8 cellular contexts compared by ENCODE assay signal in the genomic region with DNA sequence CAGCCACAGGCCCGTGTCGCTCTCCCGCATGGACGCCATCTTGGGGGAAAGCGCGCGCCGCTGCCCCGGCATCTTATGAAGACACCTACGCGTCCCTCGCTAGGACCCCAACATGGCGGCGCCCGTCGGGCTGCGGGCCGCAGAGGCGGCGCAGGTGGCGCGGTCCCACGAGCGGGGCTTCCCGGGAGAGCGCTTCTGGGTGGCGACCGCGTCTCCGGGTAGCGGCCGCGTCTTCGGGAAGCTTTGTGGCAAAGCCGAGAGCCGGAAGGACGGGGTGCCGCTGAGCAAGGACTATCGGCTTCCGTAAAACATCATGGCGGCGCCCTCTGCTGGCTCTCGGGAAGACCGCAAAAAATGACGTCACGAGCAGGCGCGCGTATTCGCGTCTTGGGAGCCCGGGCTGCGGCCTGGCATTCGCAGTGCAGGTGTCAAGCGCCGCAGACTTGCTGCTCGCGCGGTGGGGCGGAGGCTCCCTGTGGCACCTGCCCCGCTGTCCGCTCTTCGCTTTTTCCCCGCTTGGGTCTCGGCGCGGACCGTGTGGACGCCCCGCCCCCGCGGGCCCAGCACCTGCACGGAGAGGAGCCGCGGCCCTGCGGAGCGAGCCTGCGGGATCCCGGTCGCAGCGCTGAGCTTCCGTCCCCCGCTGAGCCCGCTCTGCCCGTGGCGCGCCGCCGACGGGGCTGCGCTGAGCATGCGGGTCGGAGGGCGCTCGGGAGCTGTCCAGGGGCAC. TPM values are rescaled to one million over a fixed set of nuclear protein-coding genes. Genes with fewer than 3 reads are reported as not detected.
A peak's percentile ranks its signal among the peaks of the same experiment; 100 is the strongest.
DNase-seq lines count a peak whose midpoint lies in the region; TF ChIP-seq lines count a peak whose summit lies in the region.

A gene (minus strand): TSS at position 54 of the 730 bp plus-strand sequence. CDS start 15 bp downstream, at position 39.

- H2BK12ac ChIP-seq in H9 (ENCODE audit: insufficient read length, low read depth, low read length) = no peak within 1 kb of the TSS

- H3K4me1 ChIP-seq in H9 (ENCODE audit: insufficient read depth, low read length) = no peaks in the 10 kb centered on the region

- TF ChIP-seq POLR2A in Raji (IDR thresholded peaks at IDR 0.05; ENCODE audit: insufficient read depth, low read depth, low read length) = peak; percentile 86

- H3K79me1 ChIP-seq in H9 (ENCODE audit: insufficient read depth, low read depth, low read length, poor library complexity, severe bottlenecking) = peaks cover 10% of the 10 kb centered on the region

- H3K27me3 ChIP-seq in H9 (ENCODE audit: insufficient read depth, low read length) = no peaks in the 10 kb centered on the region

- H3K23me2 ChIP-seq in H9 (ENCODE audit: insufficient read length, low read depth, low read length, poor library complexity, severe bottlenecking) = peaks cover 7% of the 10 kb centered on the region

- in situ Hi-C loops in G401 (cut with HindIII; ENCODE audit: low sequenced_read_pairs) = no loop called here

- H3K56ac ChIP-seq in H9 (ENCODE audit: insufficient read length, low read depth, low read length) = no peak within 1 kb of the TSS

- peaks cover 23% of the 10 kb centered on the region; the same call in 1 of the 2 replicates for H3K79me2 ChIP-seq in H9 (ENCODE audit: insufficient read depth, low read length)

- H3K4me3 Mint-ChIP-seq in H9 = peak within 1 kb of the TSS; percentile 87 to 95
- peak within 1 kb of the TSS; percentile 95 for H3K4me3 Mint-ChIP-seq in nephron progenitor cell
- peak within 1 kb of the TSS; percentile 92 for H3K4me3 Mint-ChIP-seq in stimulated activated naive CD8-positive, alpha-beta T cell treated with anti-CD3 and anti-CD28 coated beads, Interleukin-15, Interleukin-2, amounts not matched to agents 100 ng/mL and 50 ng/mL, for 24 hours

- peak within 1 kb of the TSS; percentile 94 for H3K18ac ChIP-seq in H9 (ENCODE audit: insufficient read length, low read depth, low read length)

- DNase-seq in G401 (ENCODE audit: low spot score) (peak; percentile 96), H9 (peak; percentile 96), M059J (ENCODE audit: low read depth) (peak; percentile 89), fibroblast of the conjunctiva (ENCODE audit: low read depth) (peak; percentile 80), nephron progenitor cell (peak; percentile 93)
- peak; percentile 98 for DNase-seq in activated effector memory CD4-positive, alpha-beta T cell treated with anti-CD3 and anti-CD28 coated beads, Interleukin-2, amount 50 U/mL, for 16 hours

- H3K4ac ChIP-seq in H9 (ENCODE audit: low read depth, low read length) = no peak within 1 kb of the TSS

- H2BK20ac ChIP-seq in H9 (ENCODE audit: low read depth, low read length, poor library complexity, severe bottlenecking) = no peak within 1 kb of the TSS

- H3T11ph ChIP-seq in H9 (ENCODE audit: low read length) = no peak within 1 kb of the TSS

- H2BK15ac ChIP-seq in H9 (ENCODE audit: low read depth, low read length) = no peak within 1 kb of the TSS

- peak within 1 kb of the TSS; percentile 98 for H3K14ac ChIP-seq in H9 (ENCODE audit: insufficient read depth, low read length)

- H3K4me1 Mint-ChIP-seq in H9 = peaks cover 13 to 17% of the 10 kb centered on the region in 2 experiments
- peaks cover 26% of the 10 kb centered on the region for H3K4me1 Mint-ChIP-seq in nephron progenitor cell
- peaks cover 31% of the 10 kb centered on the region for H3K4me1 Mint-ChIP-seq in stimulated activated naive CD8-positive, alpha-beta T cell treated with anti-CD3 and anti-CD28 coated beads, Interleukin-15, Interleukin-2, amounts not matched to agents 100 ng/mL and 50 ng/mL, for 24 hours (ENCODE audit: low read depth)

- H4K20me1 ChIP-seq in H9 (ENCODE audit: control insufficient read depth, insufficient read depth, insufficient read length) = no peaks in the 10 kb centered on the region

- no peak within 1 kb of the TSS for H4K8ac ChIP-seq in H9 (replicated peaks; ENCODE audit: insufficient read length, low read depth, low read length)

- H2AK5ac ChIP-seq in H9 (ENCODE audit: insufficient read length, low read length) = no peak within 1 kb of the TSS

- H2BK5ac ChIP-seq in H9 (ENCODE audit: insufficient read length, low read length) = no peak within 1 kb of the TSS

- peaks cover 20% of the 10 kb centered on the region for H3K27me3 Mint-ChIP-seq in H9 (ENCODE audit: low read depth)
- H3K27me3 Mint-ChIP-seq in nephron progenitor cell (ENCODE audit: low read depth, poor library complexity) = peaks cover 32% of the 10 kb centered on the region
- H3K27me3 Mint-ChIP-seq in stimulated activated naive CD8-positive, alpha-beta T cell treated with anti-CD3 and anti-CD28 coated beads, Interleukin-15, Interleukin-2, amounts not matched to agents 100 ng/mL and 50 ng/mL, for 24 hours = no peaks in the 10 kb centered on the region

- H4K91ac ChIP-seq in H9 (ENCODE audit: insufficient read length, low read depth, low read length) = no peak within 1 kb of the TSS

- H3K9me3 ChIP-seq in H9 (ENCODE audit: control insufficient read depth, low read depth, low read length) = no peaks in the 10 kb centered on the region

- H3K4me2 ChIP-seq in H9 (ENCODE audit: insufficient read depth, insufficient read length, low read length) = peak within 1 kb of the TSS; percentile 77

- H3K9me3 Mint-ChIP-seq in H9 = no peaks in the 10 kb centered on the region
- H3K9me3 Mint-ChIP-seq in nephron progenitor cell = no peaks in the 10 kb centered on the region
- H3K9me3 Mint-ChIP-seq in stimulated activated naive CD8-positive, alpha-beta T cell treated with anti-CD3 and anti-CD28 coated beads, Interleukin-15, Interleukin-2, amounts not matched to agents 100 ng/mL and 50 ng/mL, for 24 hours = no peaks in the 10 kb centered on the region

- peak within 1 kb of the TSS in 2 of 3 experiments; percentile 94 to 96; a peak in 6 of 7 replicates for H3K27ac Mint-ChIP-seq in H9
- peak within 1 kb of the TSS; percentile 84 for H3K27ac Mint-ChIP-seq in nephron progenitor cell
- peak within 1 kb of the TSS; percentile 89 for H3K27ac Mint-ChIP-seq in stimulated activated naive CD8-positive, alpha-beta T cell treated with anti-CD3 and anti-CD28 coated beads, Interleukin-15, Interleukin-2, amounts not matched to agents 100 ng/mL and 50 ng/mL, for 24 hours

- peaks cover 13 to 25% (median 19%) of the 10 kb centered on the region in 3 experiments; a peak in 6 of 7 replicates for H3K36me3 Mint-ChIP-seq in H9 (ENCODE audit: insufficient read depth in 1 of 3, low read depth in 3 of 3)
- peaks cover 28% of the 10 kb centered on the region for H3K36me3 Mint-ChIP-seq in nephron progenitor cell (ENCODE audit: low read depth)
- H3K36me3 Mint-ChIP-seq in stimulated activated naive CD8-positive, alpha-beta T cell treated with anti-CD3 and anti-CD28 coated beads, Interleukin-15, Interleukin-2, amounts not matched to agents 100 ng/mL and 50 ng/mL, for 24 hours (ENCODE audit: low read depth) = peaks cover 20% of the 10 kb centered on the region

- no peak within 1 kb of the TSS for H2BK120ac ChIP-seq in H9 (ENCODE audit: low read depth, low read length, poor library complexity, severe bottlenecking)

- peak within 1 kb of the TSS; percentile 97 for H3K9ac ChIP-seq in H9 (ENCODE audit: extremely low read depth, insufficient read length, low read length)

- no peak within 1 kb of the TSS for H3K27ac ChIP-seq in H9 (ENCODE audit: insufficient read length, low read depth, low read length)

- no peak within 1 kb of the TSS for H4K5ac ChIP-seq in H9 (ENCODE audit: insufficient read length, low read depth, low read length)

- no CpG with 5 or more reads among the region's 95 CpGs for WGBS in H9 (ENCODE audit: extremely low coverage, insufficient read length, low lambda C conversion rate)

- TF ChIP-seq CTCF in H9 (conservative IDR thresholded peaks at IDR 0.05) (no peak; the same call in none of the 3 replicates), nephron progenitor cell (IDR thresholded peaks at IDR 0.05) (peak; percentile 42)

- H2AFZ ChIP-seq in H9 (ENCODE audit: low read length) = no peak within 1 kb of the TSS

- H3K23ac ChIP-seq in H9 (ENCODE audit: insufficient read length, low read depth, low read length) = no peak within 1 kb of the TSS

RNA-seq across cellular contexts. Expression of the gene that starts here (rescaled TPM):
- 32.5 and 38.1 TPM in 2 replicates for total RNA-seq in G401 (2014; rRNA removed; shearing (Covaris generic))
- 54.0 and 55.0 TPM in 2 replicates for total RNA-seq in H9 (2021)
- 11.6 and 17.3 TPM in 2 replicates for total RNA-seq in M059J (2014; rRNA removed; shearing (Covaris generic))
